12 cellular contexts compared by ENCODE assay signal in genomic region chr13:73228546-73228945, GRCh38.
A peak's percentile ranks its signal among the peaks of the same experiment; 100 is the strongest.
DNase-seq lines count a peak whose midpoint lies in the region; ATAC-seq and TF ChIP-seq lines count a peak whose summit lies in the region.
"Had no signal": no experiment of that assay in that cellular context is flagged by ENCODE, and none has a peak within 500 bp of the region (broad histone marks: within the 10 kb centered on the region; RNA-seq: fewer than 3 reads in every experiment).

No MANE protein-coding gene starts in this region.

- no peak overlapping the region for H3K4me3 ChIP-seq in H7 (ENCODE audit: insufficient read depth, low read depth, low read length)
- H3K4me3 ChIP-seq: smooth muscle cell had no signal

- peaks cover 57% of the 10 kb centered on the region for H3K4me1 Mint-ChIP-seq in CD4-positive, alpha-beta T cell (ENCODE audit: low read depth)

- TF ChIP-seq CTCF in CD4-positive, alpha-beta T cell (IDR thresholded peaks at IDR 0.05), result peak; percentile 28

- DNase-seq in CD4-positive, alpha-beta T cell, result no peak
- peak; percentile 19 for DNase-seq in HT1080 (ENCODE audit: low read depth)
- DNase-seq in activated naive CD4-positive, alpha-beta T cell treated with anti-CD3 and anti-CD28 coated beads, Interleukin-2, amount 50 U/mL, for 72 hours (ENCODE audit: low spot score in 2 of 2), result no peak
- DNase-seq in left colon, result no peak
- no peak for DNase-seq in NCI-H187 treated with DMSO at 0.1 percent for 48 hours (lab: John Stamatoyannopoulos, UW)
- DNase-seq in H7, result no peak
- DNase-seq in NCI-H82 treated with DMSO at 0.1 percent for 48 hours (lab: John Stamatoyannopoulos, UW; ENCODE audit: unreplicated experiment), result no peak
- DNase-seq: activated CD8-positive, alpha-beta memory T cell treated with anti-CD3 and anti-CD28 coated beads, Interleukin-2, amount 50 U/mL, for 48 hours; effector CD8-positive, alpha-beta T cell; left cardiac atrium had no signal

- H3K9me3 ChIP-seq in CD4-positive, alpha-beta T cell (ENCODE audit: control insufficient read depth, low read length), result no peaks in the 10 kb centered on the region

- POLR2A ChIA-PET in CD4-positive, alpha-beta T cell (lab: Charles Lee), result interaction anchor here (0.7 to 0.8 kb wide), 2 partner anchors 170 to 397 kb away, joined by 3 read pairs; no protein-coding TSS in a partner anchor

- CTCF ChIA-PET in CD4-positive, alpha-beta T cell (lab: Charles Lee), result no interaction called here

- H3K27me3 ChIP-seq in CD4-positive, alpha-beta T cell (ENCODE audit: control insufficient read depth, insufficient read depth, low read length), result no peaks in the 10 kb centered on the region
- H3K27me3 ChIP-seq in H7 (ENCODE audit: control insufficient read depth, insufficient read depth, low read length), result no peaks in the 10 kb centered on the region

- no peak overlapping the region for H3K27ac ChIP-seq in CD4-positive, alpha-beta T cell (ENCODE audit: low read depth, low read length)

- H3K27ac Mint-ChIP-seq in CD4-positive, alpha-beta T cell, result peak overlapping the region; percentile 79
- no peak overlapping the region for H3K27ac Mint-ChIP-seq in activated naive CD4-positive, alpha-beta T cell treated with anti-CD3 and anti-CD28 coated beads, Interleukin-2, amount 50 U/mL, for 72 hours

- H3K9me3 Mint-ChIP-seq in CD4-positive, alpha-beta T cell, result no peaks in the 10 kb centered on the region
- H3K9me3 Mint-ChIP-seq in activated naive CD4-positive, alpha-beta T cell treated with anti-CD3 and anti-CD28 coated beads, Interleukin-2, amount 50 U/mL, for 72 hours, result peaks cover 0 to 5% of the 10 kb centered on the region in 2 donors

- H3K4me3 Mint-ChIP-seq in CD4-positive, alpha-beta T cell, result no peak overlapping the region

- ATAC-seq in CD4-positive, alpha-beta T cell (ENCODE audit: poor library complexity), result peak; percentile 67
- peak; percentile 57 to 65 for ATAC-seq in activated naive CD4-positive, alpha-beta T cell treated with anti-CD3 and anti-CD28 coated beads, Interleukin-2, amount 50 U/mL, for 72 hours
- ATAC-seq in left colon (peak; percentile 62), HG02763 (IDR thresholded peaks at IDR 0.05; ENCODE audit: unreplicated experiment) (no peak)
- ATAC-seq: left cardiac atrium had no signal

- no peaks in the 10 kb centered on the region for H3K36me3 Mint-ChIP-seq in CD4-positive, alpha-beta T cell (ENCODE audit: low read depth)
- no peaks in the 10 kb centered on the region for H3K36me3 Mint-ChIP-seq in activated naive CD4-positive, alpha-beta T cell treated with anti-CD3 and anti-CD28 coated beads, Interleukin-2, amount 50 U/mL, for 72 hours

- intact Hi-C loops in CD4-positive, alpha-beta T cell (cut with DNase I, micrococcal nuclease), result loop anchor here (1.0 to 5.0 kb wide), 3 partner anchors 480 to 1990 kb away; no protein-coding TSS in a partner anchor
- intact Hi-C loops in left colon (cut with DNase I, micrococcal nuclease), result no loop called here

- no peaks in the 10 kb centered on the region for H3K36me3 ChIP-seq in H7 (replicated peaks; ENCODE audit: control insufficient read depth, insufficient read depth, low read length)

- no peaks in the 10 kb centered on the region for H3K27me3 Mint-ChIP-seq in CD4-positive, alpha-beta T cell

Comparison
In these comparisons a context has a peak if more than half of its experiments do, and no peak if none do; other contexts are left out.
1. intact Hi-C loops: an anchor here in CD4-positive, alpha-beta T cell (1.0 to 5.0 kb wide); none called in left colon.